18 cellular contexts compared by ENCODE assay signal in the genomic region with DNA sequence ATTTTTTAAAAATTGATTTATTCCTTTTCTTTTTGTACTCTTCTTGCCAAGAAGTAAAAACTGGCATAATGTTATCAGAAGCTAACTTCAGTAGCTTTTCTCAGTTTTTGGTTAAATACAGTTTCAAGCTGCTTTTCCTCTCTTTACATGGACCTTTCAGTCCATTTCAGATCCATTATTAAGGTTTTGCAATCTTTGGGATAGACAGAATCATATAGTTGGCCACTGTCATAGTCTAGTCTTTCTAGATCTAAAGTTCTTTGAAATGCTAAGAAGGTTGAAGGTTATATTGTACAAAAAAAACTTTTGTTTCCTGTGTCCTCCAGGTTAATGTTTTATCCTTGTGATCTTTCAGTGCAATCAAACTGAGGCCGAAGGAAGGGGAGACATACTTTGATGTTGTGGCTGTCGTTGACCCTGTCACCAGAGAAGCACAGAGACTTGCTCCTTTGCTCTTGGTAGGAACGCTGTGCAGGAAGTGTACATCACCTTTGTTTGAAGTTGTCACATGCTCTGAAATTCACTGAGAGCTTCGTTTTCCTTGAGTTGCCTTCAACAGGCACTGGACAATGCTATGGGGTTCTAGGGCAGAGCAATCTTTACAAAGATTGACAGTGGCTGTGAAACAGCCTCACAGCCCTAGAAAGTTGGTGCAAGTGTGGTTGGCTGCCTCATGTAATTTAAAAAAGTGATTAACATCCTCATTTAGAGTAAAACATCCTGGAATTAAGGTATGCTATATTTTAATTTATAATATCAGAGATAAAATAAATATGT.
DNase-seq lines count a peak whose midpoint lies in the region; ATAC-seq and TF ChIP-seq lines count a peak whose summit lies in the region.
"Had no signal": no experiment of that assay in that cellular context is flagged by ENCODE, and none has a peak within 500 bp of the region (broad histone marks: within the 10 kb centered on the region; RNA-seq: fewer than 3 reads in every experiment).

No MANE protein-coding gene starts in this region.

- no peak overlapping the region for H2BK5ac ChIP-seq in IMR-90 (ENCODE audit: low read depth, low read length, poor library complexity, severe bottlenecking)

- peak overlapping the region; percentile 43 to 70; a peak in 2 of 4 replicates for H4K8ac ChIP-seq in IMR-90 (ENCODE audit: low read depth in 2 of 2, low read length in 2 of 2)

- H3K4me3 Mint-ChIP-seq in CD4-positive, alpha-beta T cell, result no peak overlapping the region
- no peak overlapping the region for H3K4me3 Mint-ChIP-seq in endodermal cell
- H3K4me3 Mint-ChIP-seq in naive thymus-derived CD8-positive, alpha-beta T cell, result no peak overlapping the region
- H3K4me3 Mint-ChIP-seq: B cell; CD8-positive, alpha-beta memory T cell had no signal

- no peak overlapping the region for H3K56ac ChIP-seq in IMR-90 (ENCODE audit: extremely low read depth, insufficient read depth, low read length)

- H2BK20ac ChIP-seq in IMR-90 (ENCODE audit: low read depth, low read length), result peak overlapping the region; percentile 21; the same call in 1 of the 2 replicates

- H3K9me1 ChIP-seq in IMR-90 (ENCODE audit: insufficient read depth, low read length), result peaks cover 7% of the 10 kb centered on the region

- no peak overlapping the region for H2AFZ ChIP-seq in IMR-90 (replicated peaks; ENCODE audit: low read length, poor library complexity)

- H3K36me3 ChIP-seq in IMR-90 (ENCODE audit: control insufficient read depth, insufficient read depth, low read length), result peaks cover 26% of the 10 kb centered on the region
- peaks cover 88% of the 10 kb centered on the region for H3K36me3 ChIP-seq in endodermal cell (ENCODE audit: control insufficient read depth, insufficient read depth, low read length)

- in situ Hi-C loops in IMR-90 (cut with MboI; ENCODE audit: low sequenced_read_pairs), result loop anchor here (25.0 kb wide), 1 partner anchor 1692 kb away; no protein-coding TSS in a partner anchor

- H4K20me1 ChIP-seq in IMR-90 (ENCODE audit: insufficient read depth, low read length), result no peaks in the 10 kb centered on the region

- H3K9ac ChIP-seq in IMR-90 (ENCODE audit: low read depth, low read length) (no peak overlapping the region), endodermal cell (ENCODE audit: extremely low read depth, low read length, poor library complexity, severe bottlenecking) (no peak overlapping the region)

- H3K23ac ChIP-seq in IMR-90 (ENCODE audit: low read depth, low read length), result peak overlapping the region; percentile 1; the same call in 1 of the 2 replicates

- H3K4me2 ChIP-seq in IMR-90 (ENCODE audit: low read depth, low read length), result no peak overlapping the region; the same call in 1 of the 2 replicates

- peaks cover 0 to 15% of the 10 kb centered on the region in 2 experiments; a peak in 3 of 4 replicates for H3K79me1 ChIP-seq in IMR-90 (ENCODE audit: low read depth in 1 of 2, low read length in 2 of 2)

- peak overlapping the region; percentile 27 for H3K4ac ChIP-seq in IMR-90 (ENCODE audit: low read depth, low read length)

- CTCF ChIA-PET in CD4-positive, alpha-beta T cell (lab: Charles Lee), result no interaction called here
- CTCF ChIA-PET in IMR-90 (lab: Yijun Ruan, JAX), result interaction anchor here (0.5 to 1.0 kb wide), 3 partner anchors 9 to 103 kb away, joined by 3 read pairs; no protein-coding TSS in a partner anchor
- CTCF ChIA-PET in GM10248 (lab: Yijun Ruan, JAX), result interaction anchor here (1.3 to 3.2 kb wide), 3 partner anchors 9 to 15 kb away, joined by 3 to 8 read pairs (median 7); no protein-coding TSS in a partner anchor
- CTCF ChIA-PET in HEK293T (lab: Yijun Ruan, JAX), result interaction anchor here (0.5 to 0.6 kb wide), 2 partner anchors 75 to 1779 kb away, joined by 3 to 6 read pairs; no protein-coding TSS in a partner anchor

- H3K27me3 ChIP-seq in CD4-positive, alpha-beta T cell (ENCODE audit: control insufficient read depth, insufficient read depth, low read length), result no peaks in the 10 kb centered on the region
- H3K27me3 ChIP-seq in IMR-90 (ENCODE audit: control insufficient read depth, insufficient read depth, low read length) (no peaks in the 10 kb centered on the region), endodermal cell (ENCODE audit: control insufficient read depth, insufficient read depth, low read length, poor library complexity, severe bottlenecking) (no peaks in the 10 kb centered on the region)

- H3K4me1 Mint-ChIP-seq in CD4-positive, alpha-beta T cell (ENCODE audit: low read depth), result peaks cover 22% of the 10 kb centered on the region
- no peaks in the 10 kb centered on the region for H3K4me1 Mint-ChIP-seq in endodermal cell
- H3K4me1 Mint-ChIP-seq in naive thymus-derived CD8-positive, alpha-beta T cell, result peaks cover 8 to 26% (median 20%) of the 10 kb centered on the region in 4 donors

- intact Hi-C loops in CD4-positive, alpha-beta T cell (cut with DNase I, micrococcal nuclease), result loop anchor here in 1 of 2 experiments (10.0 kb wide), 1 partner anchor 155 kb away; no protein-coding TSS in a partner anchor
- intact Hi-C loops in IMR-90 (cut with micrococcal nuclease), result no loop called here

- no TSS peak for BruUV-seq in IMR-90 (replicated peaks; lab: Mats Ljungman, UMichigan)

- no peaks in the 10 kb centered on the region for H3K27me3 Mint-ChIP-seq in CD4-positive, alpha-beta T cell
- no peaks in the 10 kb centered on the region for H3K27me3 Mint-ChIP-seq in endodermal cell (ENCODE audit: insufficient read depth)
- no peaks in the 10 kb centered on the region for H3K27me3 Mint-ChIP-seq in naive thymus-derived CD8-positive, alpha-beta T cell
- H3K27me3 Mint-ChIP-seq: B cell had no signal

- peak overlapping the region; percentile 41 for H2AK5ac ChIP-seq in IMR-90 (ENCODE audit: low read depth, low read length)

- peak overlapping the region; percentile 12 for H3K27ac Mint-ChIP-seq in CD4-positive, alpha-beta T cell
- H3K27ac Mint-ChIP-seq in endodermal cell, result peak overlapping the region; percentile 23
- peak overlapping the region in 6 of 10 donors; percentile 1 to 50 (median 16) for H3K27ac Mint-ChIP-seq in naive thymus-derived CD8-positive, alpha-beta T cell
- H3K27ac Mint-ChIP-seq: B cell had no signal

- TF ChIP-seq POLR2A in IMR-90 (IDR thresholded peaks at IDR 0.05; ENCODE audit: low read depth, low read length), result no peak

- no peak for TF ChIP-seq RAD21 in IMR-90 (IDR thresholded peaks at IDR 0.05; ENCODE audit: low read length)

- H2AK9ac ChIP-seq in IMR-90 (replicated peaks; ENCODE audit: low read depth, low read length, poor library complexity), result no peak overlapping the region

- dilution Hi-C loops in IMR-90 (cut with HindIII; ENCODE audit: low sequenced_read_pairs, unreplicated experiment), result no loop called here

- H3K4me3 ChIP-seq in IMR-90 (ENCODE audit: insufficient read depth, low read depth, low read length), result no peak overlapping the region
- H3K4me3 ChIP-seq in endodermal cell (ENCODE audit: low read length), result no peak overlapping the region
- H3K4me3 ChIP-seq: SK-N-MC had no signal

- peak overlapping the region; percentile 6; the same call in 1 of the 2 replicates for H3K14ac ChIP-seq in IMR-90 (replicated peaks; ENCODE audit: low read depth, low read length)

- peaks cover 92% of the 10 kb centered on the region for H3K36me3 Mint-ChIP-seq in CD4-positive, alpha-beta T cell (ENCODE audit: low read depth)
- peaks cover 69% of the 10 kb centered on the region for H3K36me3 Mint-ChIP-seq in endodermal cell (ENCODE audit: low read depth)
- H3K36me3 Mint-ChIP-seq in naive thymus-derived CD8-positive, alpha-beta T cell, result peaks cover 18 to 93% (median 34%) of the 10 kb centered on the region in 3 donors

- POLR2A ChIA-PET in CD4-positive, alpha-beta T cell (lab: Charles Lee), result no interaction called here
- POLR2A ChIA-PET in IMR-90 (lab: Charles Lee; ENCODE audit: unreplicated experiment), result no interaction called here
- POLR2A ChIA-PET in naive thymus-derived CD8-positive, alpha-beta T cell (lab: Charles Lee), result no interaction called here
- POLR2A ChIA-PET in GM10248 (lab: Yijun Ruan, JAX), result no interaction called here
- POLR2A ChIA-PET in HEK293T (lab: Yijun Ruan, JAX), result no interaction called here

- H2BK15ac ChIP-seq in IMR-90 (ENCODE audit: low read depth, low read length), result peak overlapping the region; percentile 18; the same call in 2 of the 3 replicates

- H3K9me3 ChIP-seq in CD4-positive, alpha-beta T cell (ENCODE audit: control insufficient read depth, low read length), result no peaks in the 10 kb centered on the region
- no peaks in the 10 kb centered on the region for H3K9me3 ChIP-seq in IMR-90 (ENCODE audit: control insufficient read depth, insufficient read depth, low read length)
- H3K9me3 ChIP-seq in endodermal cell (ENCODE audit: control insufficient read depth, low read length), result no peaks in the 10 kb centered on the region

- TF ChIP-seq CTCF in CD4-positive, alpha-beta T cell (IDR thresholded peaks at IDR 0.05), result no peak
- TF ChIP-seq CTCF in IMR-90 (conservative IDR thresholded peaks at IDR 0.05; ENCODE audit: low read depth, low read length) (no peak), endodermal cell (conservative IDR thresholded peaks at IDR 0.05) (no peak), GM10248 (IDR thresholded peaks at IDR 0.05; ENCODE audit: control extremely low read depth, extremely low read depth, low read depth, missing control alignments) (no peak)

- no peak overlapping the region for H3K27ac ChIP-seq in CD4-positive, alpha-beta T cell (ENCODE audit: low read depth, low read length)
- peak overlapping the region; percentile 47; the same call in 1 of the 2 replicates for H3K27ac ChIP-seq in IMR-90 (ENCODE audit: insufficient read depth, low read length)
- no peak overlapping the region for H3K27ac ChIP-seq in endodermal cell (ENCODE audit: low read depth, low read length)
- H3K27ac ChIP-seq: SK-N-MC had no signal

- peak overlapping the region; percentile 89 for H3K18ac ChIP-seq in IMR-90 (ENCODE audit: low read depth, low read length)

- no peak for ATAC-seq in CD4-positive, alpha-beta T cell (ENCODE audit: poor library complexity)
- ATAC-seq in IMR-90 (ENCODE audit: low read depth) (no peak), GM18520 (IDR thresholded peaks at IDR 0.05; ENCODE audit: unreplicated experiment) (no peak)
- ATAC-seq in naive thymus-derived CD8-positive, alpha-beta T cell, result no peak

- peaks cover 8% of the 10 kb centered on the region for H3K4me1 ChIP-seq in IMR-90 (ENCODE audit: control insufficient read depth, insufficient read depth, low read length)
- H3K4me1 ChIP-seq in endodermal cell (ENCODE audit: control insufficient read depth, insufficient read depth, low read length), result no peaks in the 10 kb centered on the region

- H3K9me3 Mint-ChIP-seq in CD4-positive, alpha-beta T cell, result no peaks in the 10 kb centered on the region
- H3K9me3 Mint-ChIP-seq in endodermal cell, result no peaks in the 10 kb centered on the region
- H3K9me3 Mint-ChIP-seq in naive thymus-derived CD8-positive, alpha-beta T cell, result no peaks in the 10 kb centered on the region
- H3K9me3 Mint-ChIP-seq: CD8-positive, alpha-beta memory T cell had no signal

- no peak for DNase-seq in CD4-positive, alpha-beta T cell
- DNase-seq in IMR-90 (no peak), endodermal cell (no peak), GM10248 (ENCODE audit: extremely low spot score) (no peak), HEK293T (ENCODE audit: extremely low spot score) (no peak), HuH-7 (ENCODE audit: low spot score) (no peak)
- DNase-seq in naive thymus-derived CD8-positive, alpha-beta T cell, result no peak
- DNase-seq: CD8-positive, alpha-beta memory T cell; GDM1; GOT3; MV-4-11; NCI-H1417 treated with DMSO at 0.1 percent for 48 hours; NCI-H1930; NCI-H69; Right ventricle myocardium superior had no signal

- peak overlapping the region; percentile 50; the same call in 1 of the 2 replicates for H4K91ac ChIP-seq in IMR-90 (ENCODE audit: insufficient read depth, low read depth, low read length)

- 63% methylated on average over 2 of the region's 4 CpGs; no CpG with 5 or more reads in 1 of the 2 experiments for WGBS in IMR-90 (ENCODE audit: extremely low coverage in 2 of 2, insufficient read length in 1 of 2), 2 experiments
- WGBS in endodermal cell (ENCODE audit: insufficient coverage in 1 of 2, insufficient read length in 1 of 2), 2 experiments, result 94 to 95% methylated on average over 4 of the region's 4 CpGs

- H2BK120ac ChIP-seq in IMR-90 (ENCODE audit: low read depth, low read length), result peak overlapping the region; percentile 44

- H4K5ac ChIP-seq in IMR-90 (ENCODE audit: low read depth, low read length), result peak overlapping the region; percentile 83
